Comparison of ENCODE assay signal across 21 cellular contexts in the genomic region with DNA sequence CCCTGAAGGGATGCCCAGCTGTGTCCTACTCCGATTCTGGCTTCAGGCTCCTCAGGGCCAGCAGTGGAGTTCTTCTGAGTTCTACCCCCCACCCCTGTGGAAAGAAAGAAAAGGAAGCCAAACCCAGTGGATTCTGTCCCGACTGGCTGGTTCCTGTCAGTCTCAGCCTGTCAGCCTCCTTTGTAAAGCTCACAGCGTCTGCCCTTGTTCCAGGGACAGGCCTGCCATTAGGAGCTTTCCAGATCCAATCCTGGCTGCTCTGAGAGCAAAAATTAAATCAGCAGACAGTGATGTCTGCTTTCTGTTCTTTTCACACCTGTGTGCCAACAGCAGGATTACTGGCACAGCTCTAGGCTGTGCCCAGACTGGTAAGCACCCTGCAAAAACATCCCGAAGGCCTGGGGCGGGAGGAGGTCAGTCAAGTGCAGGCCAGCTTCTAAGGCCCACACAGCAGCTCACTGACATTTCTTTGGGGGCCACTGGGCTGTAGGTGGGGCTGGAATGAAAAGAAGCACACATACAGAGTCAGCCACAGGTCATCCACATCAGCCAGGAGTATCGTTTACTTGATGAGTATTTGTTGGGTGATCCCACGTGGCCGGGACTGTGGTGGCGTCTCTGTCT.
DNase-seq lines count a peak whose midpoint lies in the region; ATAC-seq and TF ChIP-seq lines count a peak whose summit lies in the region.
"Had no signal": no experiment of that assay in that cellular context is flagged by ENCODE, and none has a peak within 500 bp of the region (broad histone marks: within the 10 kb centered on the region; RNA-seq: fewer than 3 reads in every experiment).

No MANE protein-coding gene starts in this region.

- ATAC-seq in upper lobe of left lung (ENCODE audit: low FRiP score in 2 of 2) (peak in 1 of 2 donors; percentile 40), GM21619 (IDR thresholded peaks at IDR 0.05; ENCODE audit: unreplicated experiment) (no peak)
- ATAC-seq: activated naive CD8-positive, alpha-beta T cell treated with anti-CD3 and anti-CD28 coated beads, Interleukin-2, amount 50 U/mL, for 24 hours; K562 had no signal

- DNase-seq in coronary artery (ENCODE audit: low spot score) (no peak), cardiac septum (ENCODE audit: low spot score) (peak; percentile 80), mesothelial cell of epicardium (ENCODE audit: low spot score in 2 of 2, unreplicated experiment in 2 of 2) (no peak), upper lobe of left lung (no peak), HCEC 1CT (no peak), GM10248 (ENCODE audit: extremely low spot score) (no peak)
- no peak for DNase-seq in activated CD4-positive, alpha-beta T cell treated with anti-CD3 and anti-CD28 coated beads for 4 hours
- DNase-seq: activated CD4-positive, alpha-beta T cell treated with anti-CD3 and anti-CD28 coated beads, Interleukin-2, amount 10 ng/mL, durations not matched to agents 7 days and 5 days; activated CD8-positive, alpha-beta memory T cell treated with anti-CD3 and anti-CD28 coated beads, Interleukin-2, amount 50 U/mL, for 4 hours; activated naive CD8-positive, alpha-beta T cell treated with anti-CD3 and anti-CD28 coated beads, Interleukin-2, amount 50 U/mL, for 24 hours; glutamatergic neuron; NCI-H1436 treated with DMSO at 0.1 percent for 48 hours; NCI-H69; SHP77; small intestine; stimulated activated CD4-positive, alpha-beta T cell treated with anti-CD3 and anti-CD28 coated beads, Interleukin-2, amount 100 ng/mL, for 48 hours had no signal

- H3K27me3 ChIP-seq in upper lobe of left lung = no peaks in the 10 kb centered on the region

- CTCF ChIA-PET in GM10248 (lab: Yijun Ruan, JAX) = interaction anchor here (0.9 to 1.5 kb wide), 2 partner anchors 10 to 11 kb away, joined by 3 read pairs; no protein-coding TSS in a partner anchor

- H3K9me3 ChIP-seq in upper lobe of left lung = no peaks in the 10 kb centered on the region

- peaks cover 0 to 11% (median 0%) of the 10 kb centered on the region in 4 donors for H3K4me1 ChIP-seq in upper lobe of left lung

- no peak for TF ChIP-seq EP300 in upper lobe of left lung (IDR thresholded peaks at IDR 0.05)

- H3K9me3 Mint-ChIP-seq in mesothelial cell of epicardium = peaks cover 20% of the 10 kb centered on the region
- H3K9me3 Mint-ChIP-seq: activated CD4-positive, alpha-beta T cell treated with anti-CD3 and anti-CD28 coated beads, Interleukin-2, amount 10 ng/mL, durations not matched to agents 7 days and 5 days; activated naive CD8-positive, alpha-beta T cell treated with anti-CD3 and anti-CD28 coated beads, Interleukin-2, amount 50 U/mL, for 24 hours; activated T-helper 2 cell treated with anti-CD3 and anti-CD28 coated beads, Interferon-gamma antibody, Interleukin-2, Interleukin-4, amounts not matched to agents 10 μg/mL and 5 μg/mL and 100 μg/mL, durations not matched to agents 14 hours and 24 hours and 36 hours; stimulated activated naive CD8-positive, alpha-beta T cell treated with anti-CD3 and anti-CD28 coated beads, Interleukin-15, Interleukin-2, amounts not matched to agents 100 ng/mL and 50 ng/mL, for 24 hours; T-helper 1 cell treated with Interleukin-12 subunit alpha and Interleukin-12 subunit beta and Interleukin-4 antibody, amounts not matched to agents 30 μg/mL and 1 μg/mL, for 36 hours had no signal

- no peak overlapping the region for H3K4me3 Mint-ChIP-seq in mesothelial cell of epicardium
- H3K4me3 Mint-ChIP-seq: activated CD4-positive, alpha-beta T cell treated with anti-CD3 and anti-CD28 coated beads, Interleukin-2, amount 10 ng/mL, durations not matched to agents 7 days and 5 days; activated naive CD8-positive, alpha-beta T cell treated with anti-CD3 and anti-CD28 coated beads, Interleukin-2, amount 50 U/mL, for 24 hours; stimulated activated naive CD8-positive, alpha-beta T cell treated with anti-CD3 and anti-CD28 coated beads, Interleukin-15, Interleukin-2, amounts not matched to agents 100 ng/mL and 50 ng/mL, for 24 hours; T-helper 1 cell treated with Interleukin-12 subunit alpha and Interleukin-12 subunit beta and Interleukin-4 antibody, amounts not matched to agents 30 μg/mL and 1 μg/mL, for 36 hours had no signal

- no peaks in the 10 kb centered on the region for H3K36me3 ChIP-seq in upper lobe of left lung

- H3K36me3 Mint-ChIP-seq in mesothelial cell of epicardium = peaks cover under 1% of the 10 kb centered on the region

- peaks cover 16% of the 10 kb centered on the region for H3K4me1 Mint-ChIP-seq in mesothelial cell of epicardium
- H3K4me1 Mint-ChIP-seq: activated CD4-positive, alpha-beta T cell treated with anti-CD3 and anti-CD28 coated beads, Interleukin-2, amount 10 ng/mL, durations not matched to agents 7 days and 5 days; activated naive CD8-positive, alpha-beta T cell treated with anti-CD3 and anti-CD28 coated beads, Interleukin-2, amount 50 U/mL, for 24 hours had no signal

- WGBS in upper lobe of left lung, 2 donors = 44 to 77% methylated on average over 5 to 9 of the region's 9 CpGs

- POLR2A ChIA-PET in GM10248 (lab: Yijun Ruan, JAX) = no interaction called here

- TF ChIP-seq CTCF in coronary artery (IDR thresholded peaks at IDR 0.05) = no peak
- no peak for TF ChIP-seq CTCF in mesothelial cell of epicardium (IDR thresholded peaks at IDR 0.05; ENCODE audit: unreplicated experiment)
- TF ChIP-seq CTCF in upper lobe of left lung (IDR thresholded peaks at IDR 0.05) = no peak
- no peak for TF ChIP-seq CTCF in GM10248 (IDR thresholded peaks at IDR 0.05; ENCODE audit: control extremely low read depth, extremely low read depth, low read depth, missing control alignments)

- no peak for TF ChIP-seq POLR2A in upper lobe of left lung (IDR thresholded peaks at IDR 0.05)

- intact Hi-C loops in cardiac septum (cut with DNase I) = loop anchor here (1.0 kb wide), 1 partner anchor 19 kb away; no protein-coding TSS in a partner anchor

- H3K4me3 ChIP-seq in coronary artery = no peak overlapping the region
- H3K4me3 ChIP-seq in upper lobe of left lung = no peak overlapping the region
- H3K4me3 ChIP-seq: K562 had no signal

- H3K27ac Mint-ChIP-seq in mesothelial cell of epicardium = peak overlapping the region; percentile 63
- H3K27ac Mint-ChIP-seq: activated CD4-positive, alpha-beta T cell treated with anti-CD3 and anti-CD28 coated beads, Interleukin-2, amount 10 ng/mL, durations not matched to agents 7 days and 5 days; activated naive CD8-positive, alpha-beta T cell treated with anti-CD3 and anti-CD28 coated beads, Interleukin-2, amount 50 U/mL, for 24 hours; activated T-helper 2 cell treated with anti-CD3 and anti-CD28 coated beads, Interferon-gamma antibody, Interleukin-2, Interleukin-4, amounts not matched to agents 10 μg/mL and 5 μg/mL and 100 μg/mL, durations not matched to agents 14 hours and 24 hours and 36 hours; stimulated activated naive CD8-positive, alpha-beta T cell treated with anti-CD3 and anti-CD28 coated beads, Interleukin-15, Interleukin-2, amounts not matched to agents 100 ng/mL and 50 ng/mL, for 24 hours; T-helper 1 cell treated with Interleukin-12 subunit alpha and Interleukin-12 subunit beta and Interleukin-4 antibody, amounts not matched to agents 30 μg/mL and 1 μg/mL, for 36 hours had no signal

- no peaks in the 10 kb centered on the region for H3K27me3 Mint-ChIP-seq in mesothelial cell of epicardium (ENCODE audit: low read depth)

- peak overlapping the region; percentile 67 to 76 for H3K27ac ChIP-seq in coronary artery
- H3K27ac ChIP-seq in upper lobe of left lung = peak overlapping the region in 3 of 4 donors; percentile 14 to 48 (median 27)
